16 cellular contexts compared by ENCODE assay signal in the genomic region with DNA sequence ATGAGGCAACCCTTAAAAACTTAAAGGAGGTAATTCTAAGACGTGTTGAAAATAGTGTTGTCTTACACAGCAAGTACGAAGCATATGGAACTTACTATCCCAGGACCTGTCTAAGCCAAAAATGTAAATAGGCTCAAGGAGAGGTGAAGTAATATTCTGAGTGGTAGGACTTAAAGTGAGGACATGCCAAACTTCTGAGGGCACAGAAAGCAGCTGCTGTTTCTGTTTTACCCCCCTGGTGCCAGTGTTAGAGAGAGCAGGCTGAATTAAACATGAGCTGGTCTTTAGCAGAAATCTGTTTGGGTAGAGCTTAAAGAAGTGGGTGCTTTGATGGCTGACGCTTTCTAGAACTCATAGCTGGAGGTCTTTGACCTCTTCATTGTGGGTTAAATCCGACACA.
DNase-seq lines count a peak whose midpoint lies in the region; ATAC-seq and TF ChIP-seq lines count a peak whose summit lies in the region.
"Had no signal": no experiment of that assay in that cellular context is flagged by ENCODE, and none has a peak within 500 bp of the region (broad histone marks: within the 10 kb centered on the region; RNA-seq: fewer than 3 reads in every experiment).

No MANE protein-coding gene starts in this region.

- WGBS in esophagus squamous epithelium, 2 donors, result 60% methylated on average over 4 of the region's 4 CpGs

- no peaks in the 10 kb centered on the region for H3K4me1 ChIP-seq in esophagus squamous epithelium

- H3K36me3 ChIP-seq in esophagus squamous epithelium (no peaks in the 10 kb centered on the region), H7 (replicated peaks; ENCODE audit: control insufficient read depth, insufficient read depth, low read length) (no peaks in the 10 kb centered on the region)

- no peak overlapping the region for H3K27ac ChIP-seq in esophagus squamous epithelium

- H3K9me3 Mint-ChIP-seq in progenitor cell of endocrine pancreas (ENCODE audit: low read depth), result no peaks in the 10 kb centered on the region
- H3K9me3 Mint-ChIP-seq: CD4-positive, alpha-beta T cell; GM23338; H9 had no signal

- peak overlapping the region; percentile 59 for H3K27ac Mint-ChIP-seq in progenitor cell of endocrine pancreas
- H3K27ac Mint-ChIP-seq: B cell; CD4-positive, alpha-beta T cell; GM23338; H9 had no signal

- no peaks in the 10 kb centered on the region for H3K4me1 Mint-ChIP-seq in progenitor cell of endocrine pancreas (ENCODE audit: low read depth)
- H3K4me1 Mint-ChIP-seq: B cell, GM23338, H9 had no signal

- intact Hi-C loops in esophagus squamous epithelium (cut with DNase I), result no loop called here

- no peaks in the 10 kb centered on the region for H3K27me3 Mint-ChIP-seq in progenitor cell of endocrine pancreas

- H3K4me3 Mint-ChIP-seq in progenitor cell of endocrine pancreas (ENCODE audit: low read depth), result no peak overlapping the region
- H3K4me3 Mint-ChIP-seq: B cell; CD4-positive, alpha-beta T cell; GM23338; H9 had no signal

- no peak for TF ChIP-seq POLR2A in esophagus squamous epithelium (IDR thresholded peaks at IDR 0.05)

- TF ChIP-seq CTCF in progenitor cell of endocrine pancreas (IDR thresholded peaks at IDR 0.05; ENCODE audit: unreplicated experiment) (no peak), esophagus squamous epithelium (IDR thresholded peaks at IDR 0.05) (no peak), omental fat pad (IDR thresholded peaks at IDR 0.05) (no peak)

- H3K4me3 ChIP-seq in esophagus squamous epithelium (no peak overlapping the region), H7 (ENCODE audit: insufficient read depth, low read depth, low read length) (no peak overlapping the region)
- H3K4me3 ChIP-seq: GM23338 had no signal

- H3K36me3 Mint-ChIP-seq in progenitor cell of endocrine pancreas (ENCODE audit: insufficient read depth), result no peaks in the 10 kb centered on the region

- ATAC-seq in omental fat pad (ENCODE audit: low FRiP score), result no peak
- ATAC-seq: GM23338 had no signal

- DNase-seq in NCI-H446 treated with DMSO at 0.1 percent for 48 hours (lab: John Stamatoyannopoulos, UW) (peak; percentile 7), NCI-H446 (lab: John Stamatoyannopoulos, UW) (no peak), astrocyte of the hippocampus (ENCODE audit: low read depth, low spot score) (peak; percentile 10), progenitor cell of endocrine pancreas (ENCODE audit: low spot score, unreplicated experiment) (no peak), esophagus squamous epithelium (lab: John Stamatoyannopoulos, UW) (no peak), H7 (no peak), omental fat pad (ENCODE audit: low spot score) (no peak)
- DNase-seq: C1 segment of cervical spinal cord; Calu3; CD4-positive, alpha-beta T cell; DMS153; DMS79 treated with DMSO at 0.1 percent for 48 hours; EL; H9 had no signal

- no peaks in the 10 kb centered on the region for H3K9me3 ChIP-seq in esophagus squamous epithelium

- H3K27me3 ChIP-seq in esophagus squamous epithelium (no peaks in the 10 kb centered on the region), H7 (ENCODE audit: control insufficient read depth, insufficient read depth, low read length) (no peaks in the 10 kb centered on the region; the same call in 1 of the 2 replicates)

Comparison
In these comparisons a context has a peak if more than half of its experiments do, and no peak if none do; other contexts are left out.
1. DNase-seq: peak in NCI-H446 treated with DMSO at 0.1 percent for 48 hours (single experiment) and astrocyte of the hippocampus (single experiment); none in NCI-H446 (0 of 2), progenitor cell of endocrine pancreas (single experiment), esophagus squamous epithelium (single experiment), H7 (single experiment) and omental fat pad (single experiment).